Comparison of ENCODE assay signal across 19 cellular contexts in genomic region chr6:12232821-12233220, GRCh38. TPM values are rescaled to one million over a fixed set of nuclear protein-coding genes. Genes with fewer than 3 reads are reported as not detected.
DNase-seq lines count a peak whose midpoint lies in the region; ATAC-seq and TF ChIP-seq lines count a peak whose summit lies in the region.
"Had no signal": no experiment of that assay in that cellular context is flagged by ENCODE, and none has a peak within 500 bp of the region (broad histone marks: within the 10 kb centered on the region; RNA-seq: fewer than 3 reads in every experiment).

No MANE protein-coding gene starts in this region.

- H3K4me3 Mint-ChIP-seq in activated T-cell treated with anti-CD3 and anti-CD28 coated beads, Interleukin-2, amount 50 U/mL, for 24 hours: no peak overlapping the region
- no peak overlapping the region for H3K4me3 Mint-ChIP-seq in activated naive CD8-positive, alpha-beta T cell treated with anti-CD3 and anti-CD28 coated beads, Interleukin-2, amount 50 U/mL, for 24 hours

- DNase-seq in activated T-cell treated with anti-CD3 and anti-CD28 coated beads, Interleukin-2, amount 50 U/mL, for 24 hours: no peak
- DNase-seq in activated T-cell treated with anti-CD3 and anti-CD28 coated beads for 4 hours (no peak), osteoblast (ENCODE audit: insufficient read length, low spot score, missing footprints) (no peak), Right ventricle myocardium superior (no peak), HT-29 (ENCODE audit: low spot score) (no peak), GM20000 (ENCODE audit: low spot score) (no peak)
- DNase-seq in activated naive CD8-positive, alpha-beta T cell treated with anti-CD3 and anti-CD28 coated beads, Interleukin-2, amount 50 U/mL, for 24 hours: no peak
- DNase-seq: activated gamma-delta T cell treated with Interleukin-2 at 50 U/mL for 16 hours, colonic mucosa, COR-L47, Karpas-422, NCI-H1417 treated with DMSO at 0.1 percent for 48 hours, NCI-H2171 treated with DMSO at 0.1 percent for 48 hours, NCI-H82, pancreas, WERI-Rb-1 had no signal

- peak overlapping the region; percentile 29 for H3K27ac Mint-ChIP-seq in activated T-cell treated with anti-CD3 and anti-CD28 coated beads, Interleukin-2, amount 50 U/mL, for 24 hours
- peak overlapping the region; percentile 61 for H3K27ac Mint-ChIP-seq in activated naive CD8-positive, alpha-beta T cell treated with anti-CD3 and anti-CD28 coated beads, Interleukin-2, amount 50 U/mL, for 24 hours

- no peak for TF ChIP-seq CTCF in osteoblast (IDR thresholded peaks at IDR 0.05; ENCODE audit: extremely low read depth, low read depth, low read length)
- TF ChIP-seq CTCF in GM20000 (IDR thresholded peaks at IDR 0.05; ENCODE audit: extremely low read depth, missing control alignments): no peak

- H3K27me3 ChIP-seq in osteoblast (ENCODE audit: insufficient read depth, low read length): no peaks in the 10 kb centered on the region
- H3K27me3 ChIP-seq: colonic mucosa, pancreas, suprapubic skin had no signal

- H3K27me3 Mint-ChIP-seq in activated T-cell treated with anti-CD3 and anti-CD28 coated beads, Interleukin-2, amount 50 U/mL, for 24 hours: no peaks in the 10 kb centered on the region
- H3K27me3 Mint-ChIP-seq in activated naive CD8-positive, alpha-beta T cell treated with anti-CD3 and anti-CD28 coated beads, Interleukin-2, amount 50 U/mL, for 24 hours: no peaks in the 10 kb centered on the region

- no peaks in the 10 kb centered on the region for H3K9me3 ChIP-seq in osteoblast (ENCODE audit: low read depth, low read length)
- H3K9me3 ChIP-seq: colonic mucosa, gastroesophageal sphincter, pancreas, suprapubic skin had no signal

- no peaks in the 10 kb centered on the region for H4K20me1 ChIP-seq in osteoblast (ENCODE audit: insufficient read depth, low read length)

- H3K4me2 ChIP-seq in osteoblast (ENCODE audit: insufficient read depth, low read length): peak overlapping the region; percentile 38

- no peak overlapping the region for H3K4me3 ChIP-seq in osteoblast (ENCODE audit: insufficient read depth, low read length)
- H3K4me3 ChIP-seq: colonic mucosa, gastroesophageal sphincter, pancreas, suprapubic skin had no signal

- intact Hi-C loops in Right ventricle myocardium superior (cut with DNase I): loop anchor here (2.0 to 5.0 kb wide), 2 partner anchors 578 to 641 kb away; no protein-coding TSS in a partner anchor

- H3K36me3 ChIP-seq in osteoblast (ENCODE audit: insufficient read depth, low read length): no peaks in the 10 kb centered on the region
- H3K36me3 ChIP-seq: colonic mucosa, gastroesophageal sphincter, pancreas, suprapubic skin, WERI-Rb-1 had no signal

- no peaks in the 10 kb centered on the region for H3K9me3 Mint-ChIP-seq in activated T-cell treated with anti-CD3 and anti-CD28 coated beads, Interleukin-2, amount 50 U/mL, for 24 hours
- H3K9me3 Mint-ChIP-seq in activated naive CD8-positive, alpha-beta T cell treated with anti-CD3 and anti-CD28 coated beads, Interleukin-2, amount 50 U/mL, for 24 hours: no peaks in the 10 kb centered on the region

- H3K4me1 ChIP-seq in osteoblast (ENCODE audit: insufficient read depth, low read length): peaks cover 16% of the 10 kb centered on the region
- H3K4me1 ChIP-seq: colonic mucosa had no signal

- H3K27ac ChIP-seq in osteoblast (ENCODE audit: low read depth, low read length): peak overlapping the region; percentile 60
- H3K27ac ChIP-seq: colonic mucosa, gastroesophageal sphincter, pancreas, suprapubic skin, WERI-Rb-1 had no signal

- peak; percentile 9 for ATAC-seq in GM21723 (IDR thresholded peaks at IDR 0.05; ENCODE audit: unreplicated experiment)
- no peak for ATAC-seq in activated naive CD8-positive, alpha-beta T cell treated with anti-CD3 and anti-CD28 coated beads, Interleukin-2, amount 50 U/mL, for 24 hours
- ATAC-seq in Right ventricle myocardium superior (ENCODE audit: poor library complexity): no peak

- no peak overlapping the region for H2AFZ ChIP-seq in osteoblast (ENCODE audit: low read length)

- no peaks in the 10 kb centered on the region for H3K79me2 ChIP-seq in osteoblast (ENCODE audit: insufficient read depth, low read length)

- no peaks in the 10 kb centered on the region for H3K36me3 Mint-ChIP-seq in activated T-cell treated with anti-CD3 and anti-CD28 coated beads, Interleukin-2, amount 50 U/mL, for 24 hours (ENCODE audit: low read depth)
- H3K36me3 Mint-ChIP-seq in activated naive CD8-positive, alpha-beta T cell treated with anti-CD3 and anti-CD28 coated beads, Interleukin-2, amount 50 U/mL, for 24 hours (ENCODE audit: low read depth): no peaks in the 10 kb centered on the region

- peaks cover 40% of the 10 kb centered on the region for H3K4me1 Mint-ChIP-seq in activated T-cell treated with anti-CD3 and anti-CD28 coated beads, Interleukin-2, amount 50 U/mL, for 24 hours (ENCODE audit: low read depth)
- peaks cover 57% of the 10 kb centered on the region for H3K4me1 Mint-ChIP-seq in activated naive CD8-positive, alpha-beta T cell treated with anti-CD3 and anti-CD28 coated beads, Interleukin-2, amount 50 U/mL, for 24 hours

RNA-seq across cellular contexts. Expression of gene EDN1, which starts 57.3 kb away (rescaled TPM):
- total RNA-seq in osteoblast (0.88 and 1.4 TPM in 2 replicates), Right ventricle myocardium superior (2.2 TPM)
- 37.0 and 43.2 TPM in 2 replicates for total RNA-seq in HT-29 (2014; rRNA removed; shearing (Covaris generic))

Comparison
In these comparisons a context has a peak if more than half of its experiments do, and no peak if none do; other contexts are left out.
1. RNA of gene EDN1, which starts 57.3 kb away (total RNA-seq): 37.0 to 43.2 TPM in HT-29; 2.2 TPM in Right ventricle myocardium superior (single experiment) and 0.88 to 1.4 TPM in osteoblast; every median in the first group is over 10 times any median in the second.